In genomic region chr13:80337706-80338105, GRCh38 we compare ENCODE assay signal across 10 cellular contexts. TPM values are rescaled to one million over a fixed set of nuclear protein-coding genes. Genes with fewer than 3 reads are reported as not detected.
DNase-seq lines count a peak whose midpoint lies in the region; ATAC-seq and TF ChIP-seq lines count a peak whose summit lies in the region.
"Had no signal": no experiment of that assay in that cellular context is flagged by ENCODE, and none has a peak within 500 bp of the region (broad histone marks: within the 10 kb centered on the region; RNA-seq: fewer than 3 reads in every experiment).

No MANE protein-coding gene starts in this region.

- H3K27me3 ChIP-seq in NT2/D1 (ENCODE audit: insufficient read depth, insufficient read length), result no peaks in the 10 kb centered on the region
- H3K27me3 ChIP-seq in lung (ENCODE audit: control insufficient read depth, insufficient read depth), result no peaks in the 10 kb centered on the region
- no peaks in the 10 kb centered on the region for H3K27me3 ChIP-seq in tibial nerve

- peak overlapping the region; percentile 16 for H3K9ac ChIP-seq in NT2/D1 (ENCODE audit: insufficient read length, low read depth)

- H3K4me1 ChIP-seq in NT2/D1 (ENCODE audit: insufficient read depth, insufficient read length), result peaks cover 7% of the 10 kb centered on the region
- H3K4me1 ChIP-seq in lung (ENCODE audit: control insufficient read depth in 2 of 2, insufficient read depth in 2 of 2, low read length in 2 of 2), result peaks cover 0 to 10% of the 10 kb centered on the region in 2 donors
- H3K4me1 ChIP-seq in tibial nerve, result peaks cover 0 to 43% (median 11%) of the 10 kb centered on the region in 4 donors

- no peak for TF ChIP-seq CTCF in lung (IDR thresholded peaks at IDR 0.05; ENCODE audit: control extremely low read depth, extremely low read depth)
- TF ChIP-seq CTCF in tibial nerve (IDR thresholded peaks at IDR 0.05), result no peak
- no peak for TF ChIP-seq CTCF in GM13977 (IDR thresholded peaks at IDR 0.05; ENCODE audit: extremely low read depth, insufficient read depth, missing control alignments)

- DNase-seq in NT2/D1 (ENCODE audit: low read depth, low spot score) (no peak), dermis blood vessel endothelial cell (peak; percentile 37), lung (ENCODE audit: low spot score) (no peak), tibial nerve (ENCODE audit: low spot score in 2 of 2) (no peak), NCI-H2081 (lab: John Stamatoyannopoulos, UW) (no peak), GM13977 (ENCODE audit: low spot score) (no peak), NCI-H146 (lab: John Stamatoyannopoulos, UW) (no peak)

- no peak for TF ChIP-seq EP300 in tibial nerve (IDR thresholded peaks at IDR 0.05)

- H3K9me3 ChIP-seq in NT2/D1 (ENCODE audit: insufficient read depth, low read length) (no peaks in the 10 kb centered on the region), lung (ENCODE audit: control insufficient read depth in 2 of 2, insufficient read depth in 1 of 2, low read length in 1 of 2) (no peaks in the 10 kb centered on the region), tibial nerve (no peaks in the 10 kb centered on the region)

- H3K36me3 ChIP-seq in NT2/D1 (ENCODE audit: insufficient read depth, insufficient read length, low read length) (peaks cover 37% of the 10 kb centered on the region), lung (ENCODE audit: control insufficient read depth in 2 of 2, insufficient read depth in 2 of 2, low read length in 2 of 2) (peaks cover 3 to 13% of the 10 kb centered on the region in 2 donors), tibial nerve (peaks cover 0 to 32% (median 0%) of the 10 kb centered on the region in 3 donors)

- in situ Hi-C loops in GM13977 (cut with MboI; ENCODE audit: low pct_unique_long_range_greater_than_20kb, low sequenced_read_pairs, unreplicated experiment), result no loop called here

- H3K27ac ChIP-seq in lung (ENCODE audit: low read depth in 1 of 2, low read length in 1 of 2) (peak overlapping the region; percentile 6 to 78), tibial nerve (peak overlapping the region; percentile 90 to 99 (median 95))

- 49 to 74% methylated on average over 6 of the region's 6 CpGs for WGBS in lung, 2 donors
- WGBS in tibial nerve, 2 donors, result 22 to 30% methylated on average over 6 of the region's 6 CpGs

- TF ChIP-seq POLR2A in tibial nerve (IDR thresholded peaks at IDR 0.05), result no peak

- H3K4me3 ChIP-seq in NT2/D1 (ENCODE audit: insufficient read length, low read depth) (peak overlapping the region; percentile 88), lung (peak overlapping the region; percentile 45), tibial nerve (peak overlapping the region; percentile 71 to 96 (median 76))

- no peak for ATAC-seq in lung (ENCODE audit: insufficient read depth, low FRiP score)
- ATAC-seq: activated naive CD4-positive, alpha-beta T cell treated with anti-CD3 and anti-CD28 coated beads, Interleukin-2, amount 50 U/mL, for 72 hours; natural killer cell treated with Interleukin-12 subunit alpha and Interleukin-12 subunit beta and Interleukin-15 and Interleukin-18, amount 100 ng/mL, for 72 hours; stimulated activated effector memory CD8-positive, alpha-beta T cell treated with anti-CD3 and anti-CD28 coated beads, Interleukin-12 subunit alpha, Interleukin-12 subunit beta, amount 100 ng/mL, for 72 hours had no signal

RNA-seq across cellular contexts. Expression of gene SPRY2, which starts 3.2 kb away (rescaled TPM):
- total RNA-seq in dermis blood vessel endothelial cell (21.7 and 24.2 TPM in 2 replicates), lung (10 to 100 TPM; 30.0 to 49.8 TPM), tibial nerve (100 to 1,000 TPM in 1 of 4 donors, 10 to 100 TPM in 3; 80.4 to 122 (median 92.5) TPM)
- 10 to 100 TPM; 27.1 to 30.1 TPM for polyA plus RNA-seq in lung
